18 cellular contexts compared by ENCODE assay signal in the genomic region with DNA sequence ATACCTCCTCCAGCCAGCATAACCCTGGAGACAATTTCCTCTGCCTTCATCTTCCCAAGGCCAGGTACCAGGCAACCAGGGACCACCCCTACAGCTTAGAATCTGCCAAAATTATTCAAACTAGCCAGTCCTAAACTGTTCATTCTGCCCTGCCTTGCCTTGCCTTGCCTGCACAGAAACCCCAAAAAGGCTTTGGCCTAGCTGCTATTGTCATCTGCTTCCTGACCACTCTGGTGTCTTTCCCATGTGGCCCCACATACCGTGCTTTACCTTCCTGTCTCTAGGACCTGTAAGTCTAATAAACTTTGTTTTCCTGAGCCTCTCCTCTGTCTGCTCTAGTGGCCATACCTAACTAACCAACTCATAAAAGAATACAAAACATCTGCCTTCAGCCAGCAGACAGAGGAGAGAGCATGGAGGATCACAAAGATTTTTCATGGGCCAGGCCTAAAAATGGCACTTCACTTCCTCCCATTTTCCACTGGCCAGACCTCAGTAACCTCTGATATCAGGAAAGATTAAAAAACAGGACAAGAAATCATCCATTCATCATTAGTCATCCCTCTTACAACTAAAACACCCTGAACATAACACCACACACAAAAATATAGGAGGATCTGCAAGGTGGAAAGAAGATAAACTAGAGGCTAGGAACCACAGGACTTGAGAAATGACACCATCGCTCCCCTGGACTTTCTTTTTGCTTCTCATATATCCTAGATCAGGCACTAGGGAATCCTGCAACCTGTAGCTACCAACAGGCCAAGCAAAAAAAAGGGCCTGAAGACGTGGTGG. TPM values are rescaled to one million over a fixed set of nuclear protein-coding genes. Genes with fewer than 3 reads are reported as not detected.
DNase-seq lines count a peak whose midpoint lies in the region; ATAC-seq, FAIRE-seq and TF ChIP-seq lines count a peak whose summit lies in the region.
"Had no signal": no experiment of that assay in that cellular context is flagged by ENCODE, and none has a peak within 500 bp of the region (broad histone marks: within the 10 kb centered on the region; RNA-seq: fewer than 3 reads in every experiment).

No MANE protein-coding gene starts in this region.

- H2BK120ac ChIP-seq in H9 (ENCODE audit: low read depth, low read length, poor library complexity, severe bottlenecking) (no peak overlapping the region), neuronal stem cell (ENCODE audit: low read depth, low read length) (no peak overlapping the region)

- TF ChIP-seq CTCF in H9 (conservative IDR thresholded peaks at IDR 0.05) (no peak), endothelial cell of umbilical vein (IDR thresholded peaks at IDR 0.05; ENCODE audit: extremely low read depth in 1 of 2, insufficient read depth in 1 of 2, low read depth in 1 of 2, low read length in 2 of 2) (no peak)

- H4K91ac ChIP-seq in H9 (ENCODE audit: insufficient read length, low read depth, low read length) = no peak overlapping the region
- H4K91ac ChIP-seq in neuronal stem cell (ENCODE audit: low read depth, low read length, poor library complexity) = no peak overlapping the region

- H2BK15ac ChIP-seq in H9 (ENCODE audit: low read depth, low read length) = no peak overlapping the region
- H2BK15ac ChIP-seq in neuronal stem cell (ENCODE audit: low read length) = no peak overlapping the region

- POLR2A ChIA-PET in endothelial cell of umbilical vein (lab: Charles Lee) = no interaction called here

- H3K27me3 Mint-ChIP-seq in H9 (ENCODE audit: low read depth) = no peaks in the 10 kb centered on the region
- H3K27me3 Mint-ChIP-seq in stimulated activated memory B cell treated with anti-CD40 and anti-IgM and Interleukin-4, amounts not matched to agents 10 μg/mL and 1 μg/mL and 100 μg/mL, for 72 hours = no peaks in the 10 kb centered on the region

- H3K9me1 ChIP-seq in endothelial cell of umbilical vein (replicated peaks; ENCODE audit: control insufficient read depth, extremely low read depth, insufficient read depth, low read length) = no peaks in the 10 kb centered on the region

- H3K4me1 Mint-ChIP-seq in H9 = peaks cover 6 to 10% of the 10 kb centered on the region in 2 experiments
- peaks cover 29% of the 10 kb centered on the region for H3K4me1 Mint-ChIP-seq in stimulated activated memory B cell treated with anti-CD40 and anti-IgM and Interleukin-4, amounts not matched to agents 10 μg/mL and 1 μg/mL and 100 μg/mL, for 72 hours

- no peak for FAIRE-seq in endothelial cell of umbilical vein (lab: Jason Lieb, UNC)

- no peak overlapping the region for H2AK5ac ChIP-seq in H9 (ENCODE audit: insufficient read length, low read length)
- H2AK5ac ChIP-seq in neuronal stem cell (ENCODE audit: low read depth, low read length) = no peak overlapping the region

- H3K36me3 ChIP-seq in endothelial cell of umbilical vein (ENCODE audit: control insufficient read depth in 2 of 2, extremely low read depth in 1 of 2, insufficient read depth in 2 of 2, low read length in 2 of 2) = no peaks in the 10 kb centered on the region
- no peaks in the 10 kb centered on the region for H3K36me3 ChIP-seq in neuronal stem cell (replicated peaks in 1 of 2; ENCODE audit: control insufficient read depth in 2 of 2, insufficient read depth in 2 of 2, low read length in 2 of 2)
- H3K36me3 ChIP-seq: BLaER1 treated with 17β-estradiol and CSF1 and Interleukin-3, amounts not matched to agents 10 nM and 100 nM had no signal

- H3K9ac ChIP-seq in H9 (ENCODE audit: extremely low read depth, insufficient read length, low read length) (no peak overlapping the region), endothelial cell of umbilical vein (replicated peaks; ENCODE audit: extremely low read depth, insufficient read depth, low read length) (no peak overlapping the region), neuronal stem cell (ENCODE audit: low read depth, low read length, poor library complexity) (no peak overlapping the region)
- H3K9ac ChIP-seq: BLaER1 treated with 17β-estradiol and CSF1 and Interleukin-3, amounts not matched to agents 10 nM and 100 nM had no signal

- H3K14ac ChIP-seq in H9 (ENCODE audit: insufficient read depth, low read length) (no peak overlapping the region), neuronal stem cell (ENCODE audit: low read length) (no peak overlapping the region)

- H3K9me3 Mint-ChIP-seq in H9 = peaks cover 2 to 5% of the 10 kb centered on the region in 2 experiments; a peak in 4 of 5 replicates
- H3K9me3 Mint-ChIP-seq in stimulated activated memory B cell treated with anti-CD40 and anti-IgM and Interleukin-4, amounts not matched to agents 10 μg/mL and 1 μg/mL and 100 μg/mL, for 72 hours = peaks cover 2% of the 10 kb centered on the region
- peaks cover 4 to 7% of the 10 kb centered on the region in 2 donors for H3K9me3 Mint-ChIP-seq in activated naive CD4-positive, alpha-beta T cell treated with anti-CD3 and anti-CD28 coated beads, Interleukin-2, amount 50 U/mL, for 72 hours

- peak overlapping the region in 2 of 3 experiments; percentile 35 to 91; a peak in 4 of 7 replicates for H3K27ac Mint-ChIP-seq in H9
- peak overlapping the region; percentile 43 for H3K27ac Mint-ChIP-seq in stimulated activated memory B cell treated with anti-CD40 and anti-IgM and Interleukin-4, amounts not matched to agents 10 μg/mL and 1 μg/mL and 100 μg/mL, for 72 hours
- H3K27ac Mint-ChIP-seq in activated naive CD4-positive, alpha-beta T cell treated with anti-CD3 and anti-CD28 coated beads, Interleukin-2, amount 50 U/mL, for 72 hours = no peak overlapping the region
- H3K27ac Mint-ChIP-seq: CD8-positive, alpha-beta T cell had no signal

- TF ChIP-seq POLR2A in endothelial cell of umbilical vein (IDR thresholded peaks at IDR 0.05; ENCODE audit: low read depth, low read length) = no peak

- H3K9me3 ChIP-seq in H9 (ENCODE audit: control insufficient read depth, low read depth, low read length) (no peaks in the 10 kb centered on the region), endothelial cell of umbilical vein (replicated peaks; ENCODE audit: control insufficient read depth, insufficient read depth, low read length) (no peaks in the 10 kb centered on the region), neuronal stem cell (replicated peaks in 1 of 2; ENCODE audit: control insufficient read depth in 2 of 2, insufficient read depth in 1 of 2, low read depth in 1 of 2, low read length in 2 of 2) (no peaks in the 10 kb centered on the region)

- no peak overlapping the region for H3K4ac ChIP-seq in H9 (ENCODE audit: low read depth, low read length)
- no peak overlapping the region for H3K4ac ChIP-seq in neuronal stem cell (ENCODE audit: low read length)

- H4K5ac ChIP-seq in H9 (ENCODE audit: insufficient read length, low read depth, low read length) = no peak overlapping the region

- H4K8ac ChIP-seq in H9 (replicated peaks; ENCODE audit: insufficient read length, low read depth, low read length) (no peak overlapping the region), neuronal stem cell (ENCODE audit: low read depth, low read length) (no peak overlapping the region)

- no peaks in the 10 kb centered on the region for H3K23me2 ChIP-seq in H9 (ENCODE audit: insufficient read length, low read depth, low read length, poor library complexity, severe bottlenecking)

- no peak overlapping the region for H3T11ph ChIP-seq in H9 (ENCODE audit: low read length)

- CTCF ChIA-PET in endothelial cell of umbilical vein (lab: Charles Lee) = interaction anchor here (1.5 kb wide), 1 partner anchor 26 kb away, joined by 3 read pairs; no protein-coding TSS in a partner anchor

- WGBS in H9 (ENCODE audit: extremely low coverage, insufficient read length, low lambda C conversion rate) = no CpG with 5 or more reads among the region's 3 CpGs
- no CpG with 5 or more reads among the region's 3 CpGs for WGBS in neuronal stem cell (ENCODE audit: extremely low coverage in 2 of 2, insufficient read length in 2 of 2, insufficient replicate concordance in 1 of 2), 2 donors

- H3K79me2 ChIP-seq in H9 (ENCODE audit: insufficient read depth, low read length) = no peaks in the 10 kb centered on the region
- H3K79me2 ChIP-seq in endothelial cell of umbilical vein (ENCODE audit: control insufficient read depth, insufficient read depth, low read length) = no peaks in the 10 kb centered on the region

- no peak for DNase-seq in H9
- DNase-seq in amniotic epithelial cell (ENCODE audit: low read depth) = peak; percentile 3
- DNase-seq in endothelial cell of umbilical vein (ENCODE audit: low read depth, low spot score) = no peak
- no peak for DNase-seq in neuronal stem cell (ENCODE audit: low spot score)
- DNase-seq in left ventricle myocardium superior = no peak
- DNase-seq in activated naive CD4-positive, alpha-beta T cell treated with anti-CD3 and anti-CD28 coated beads, Interleukin-2, amount 50 U/mL, for 72 hours (ENCODE audit: low spot score in 2 of 2) = no peak
- DNase-seq: CD8-positive, alpha-beta T cell; DMS53; HCEC 1CT; NCI-H1105 treated with DMSO at 0.1 percent for 48 hours; NCI-H1694 treated with DMSO at 0.1 percent for 48 hours; NCI-H510A; NCI-H748 treated with DMSO at 0.1 percent for 48 hours; NK-92 treated with Interleukin-12 subunit alpha and Interleukin-12 subunit beta, amount 100 ng/mL, for 24 hours; SHP77 had no signal

- H2BK20ac ChIP-seq in H9 (ENCODE audit: low read depth, low read length, poor library complexity, severe bottlenecking) = no peak overlapping the region

- no peaks in the 10 kb centered on the region for H3K4me1 ChIP-seq in H9 (ENCODE audit: insufficient read depth, low read length)
- peaks cover 4% of the 10 kb centered on the region for H3K4me1 ChIP-seq in endothelial cell of umbilical vein (ENCODE audit: control insufficient read depth, extremely low read depth, insufficient read depth, low read length)
- H3K4me1 ChIP-seq in neuronal stem cell (ENCODE audit: control insufficient read depth in 2 of 2, insufficient read depth in 1 of 2, low read depth in 1 of 2, low read length in 2 of 2) = no peaks in the 10 kb centered on the region
- H3K4me1 ChIP-seq: BLaER1 treated with 17β-estradiol and CSF1 and Interleukin-3, amounts not matched to agents 10 nM and 100 nM had no signal

- H3K4me3 ChIP-seq in endothelial cell of umbilical vein (replicated peaks in 1 of 3; ENCODE audit: insufficient read depth in 1 of 3, low read depth in 1 of 3, low read length in 3 of 3) (no peak overlapping the region), neuronal stem cell (ENCODE audit: low read length in 2 of 2) (no peak overlapping the region)
- H3K4me3 ChIP-seq: BLaER1 treated with 17β-estradiol and CSF1 and Interleukin-3, amounts not matched to agents 10 nM and 100 nM; SK-N-MC had no signal

- intact Hi-C loops in endothelial cell of umbilical vein (cut with micrococcal nuclease) (no loop called here), left ventricle myocardium superior (cut with micrococcal nuclease) (no loop called here)

- H3K18ac ChIP-seq in H9 (ENCODE audit: insufficient read length, low read depth, low read length) = no peak overlapping the region
- no peak overlapping the region for H3K18ac ChIP-seq in neuronal stem cell (ENCODE audit: low read length)

- H3K23ac ChIP-seq in H9 (ENCODE audit: insufficient read length, low read depth, low read length) = no peak overlapping the region
- H3K23ac ChIP-seq in neuronal stem cell (ENCODE audit: low read depth, low read length, poor library complexity) = no peak overlapping the region

- H3K27ac ChIP-seq in H9 (ENCODE audit: insufficient read length, low read depth, low read length) (no peak overlapping the region), endothelial cell of umbilical vein (ENCODE audit: insufficient read depth, low read depth, low read length) (no peak overlapping the region), neuronal stem cell (replicated peaks; ENCODE audit: low read length) (no peak overlapping the region)
- H3K27ac ChIP-seq: BLaER1 treated with 17β-estradiol and CSF1 and Interleukin-3, amounts not matched to agents 10 nM and 100 nM; SK-N-MC had no signal

- H4K20me1 ChIP-seq in H9 (ENCODE audit: control insufficient read depth, insufficient read depth, insufficient read length) (no peaks in the 10 kb centered on the region), endothelial cell of umbilical vein (replicated peaks; ENCODE audit: control insufficient read depth, extremely low read depth, insufficient read depth, low read length) (no peaks in the 10 kb centered on the region)
- H4K20me1 ChIP-seq: BLaER1 treated with 17β-estradiol and CSF1 and Interleukin-3, amounts not matched to agents 10 nM and 100 nM had no signal

- H3K79me1 ChIP-seq in H9 (ENCODE audit: insufficient read depth, low read depth, low read length, poor library complexity, severe bottlenecking) (no peaks in the 10 kb centered on the region), neuronal stem cell (ENCODE audit: low read depth, low read length) (no peaks in the 10 kb centered on the region)

- H3K56ac ChIP-seq in H9 (ENCODE audit: insufficient read length, low read depth, low read length) = no peak overlapping the region

- no peak overlapping the region for H2BK5ac ChIP-seq in H9 (ENCODE audit: insufficient read length, low read length)
- H2BK5ac ChIP-seq in neuronal stem cell (ENCODE audit: low read length) = no peak overlapping the region

- no peak overlapping the region for H3K4me3 Mint-ChIP-seq in H9
- no peak overlapping the region for H3K4me3 Mint-ChIP-seq in stimulated activated memory B cell treated with anti-CD40 and anti-IgM and Interleukin-4, amounts not matched to agents 10 μg/mL and 1 μg/mL and 100 μg/mL, for 72 hours
- H3K4me3 Mint-ChIP-seq: CD8-positive, alpha-beta T cell had no signal

- peaks cover 0 to 8% (median 0%) of the 10 kb centered on the region in 3 experiments; a peak in 4 of 7 replicates for H3K36me3 Mint-ChIP-seq in H9 (ENCODE audit: insufficient read depth in 1 of 3, low read depth in 3 of 3)
- peaks cover 39% of the 10 kb centered on the region for H3K36me3 Mint-ChIP-seq in stimulated activated memory B cell treated with anti-CD40 and anti-IgM and Interleukin-4, amounts not matched to agents 10 μg/mL and 1 μg/mL and 100 μg/mL, for 72 hours
- H3K36me3 Mint-ChIP-seq in activated naive CD4-positive, alpha-beta T cell treated with anti-CD3 and anti-CD28 coated beads, Interleukin-2, amount 50 U/mL, for 72 hours = peaks cover 17 to 22% of the 10 kb centered on the region in 2 donors

- dilution Hi-C loops in endothelial cell of umbilical vein (cut with MboI; ENCODE audit: extremely low pct_ligation_motif_present, low sequenced_read_pairs) = no loop called here

- H3K4me2 ChIP-seq in H9 (ENCODE audit: insufficient read depth, insufficient read length, low read length) = no peak overlapping the region
- H3K4me2 ChIP-seq in endothelial cell of umbilical vein (ENCODE audit: insufficient read depth, low read length) = no peak overlapping the region
- no peak overlapping the region for H3K4me2 ChIP-seq in neuronal stem cell (ENCODE audit: insufficient read depth, low read length, poor library complexity, severe bottlenecking)
- H3K4me2 ChIP-seq: BLaER1 treated with 17β-estradiol and CSF1 and Interleukin-3, amounts not matched to agents 10 nM and 100 nM had no signal

- H2BK12ac ChIP-seq in H9 (ENCODE audit: insufficient read length, low read depth, low read length) (no peak overlapping the region), neuronal stem cell (ENCODE audit: low read length) (no peak overlapping the region)

- no TSS peak for BruUV-seq in endothelial cell of umbilical vein (replicated peaks; lab: Mats Ljungman, UMichigan)

- ATAC-seq in stimulated activated memory B cell treated with anti-CD40 and anti-IgM and Interleukin-4, amounts not matched to agents 10 μg/mL and 1 μg/mL and 100 μg/mL, for 72 hours = no peak
- ATAC-seq in left ventricle myocardium superior = no peak
- ATAC-seq in activated naive CD4-positive, alpha-beta T cell treated with anti-CD3 and anti-CD28 coated beads, Interleukin-2, amount 50 U/mL, for 72 hours = no peak
- ATAC-seq: CD8-positive, alpha-beta T cell had no signal

- H3K27me3 ChIP-seq in H9 (ENCODE audit: insufficient read depth, low read length) (no peaks in the 10 kb centered on the region), endothelial cell of umbilical vein (ENCODE audit: control insufficient read depth in 2 of 2, insufficient read depth in 2 of 2, low read length in 2 of 2) (no peaks in the 10 kb centered on the region), neuronal stem cell (ENCODE audit: control insufficient read depth in 3 of 3, insufficient read depth in 3 of 3, low read depth in 1 of 3, low read length in 3 of 3) (no peaks in the 10 kb centered on the region)
- H3K27me3 ChIP-seq: BLaER1 treated with 17β-estradiol and CSF1 and Interleukin-3, amounts not matched to agents 10 nM and 100 nM had no signal

- H2AFZ ChIP-seq in H9 (ENCODE audit: low read length) (no peak overlapping the region), endothelial cell of umbilical vein (ENCODE audit: low read depth, low read length) (no peak overlapping the region), neuronal stem cell (ENCODE audit: low read length) (no peak overlapping the region)

RNA-seq across cellular contexts. Expression of gene IMMP2L, which starts 51.5 kb away (rescaled TPM):
- total RNA-seq in H9 (2021) (10.5 and 14.7 TPM in 2 replicates), endothelial cell of umbilical vein (7.9 and 9.9 TPM in 2 replicates), left ventricle myocardium superior (17.1 TPM)
- 2.6 and 11.8 TPM in 2 replicates for polyA plus RNA-seq in endothelial cell of umbilical vein
- 2.9 and 4.3 TPM in 2 replicates for polyA plus RNA-seq in endothelial cell of umbilical vein (2011; cell fraction: cytosol; rRNA removed)
- 6.0 and 6.7 TPM in 2 replicates for polyA plus RNA-seq in endothelial cell of umbilical vein (2011; cell fraction: nucleus; rRNA removed)
- 5.2 and 6.0 TPM in 2 replicates for polyA plus RNA-seq in endothelial cell of umbilical vein (2012)
- polyA minus RNA-seq in endothelial cell of umbilical vein = 10.2 and 14.3 TPM in 2 replicates
- polyA minus RNA-seq in endothelial cell of umbilical vein (2011; cell fraction: cytosol; rRNA and poly(A)+ RNA removed) = 22.7 TPM
- 23.5 and 25.7 TPM in 2 replicates for polyA minus RNA-seq in endothelial cell of umbilical vein (2011; cell fraction: nucleus; rRNA and poly(A)+ RNA removed)
- polyA plus RNA-seq in neuronal stem cell (2013, experiment 1 of 2) = 13.0 TPM
- polyA plus RNA-seq in neuronal stem cell (2013, experiment 2 of 2) = 12.4 TPM
- total RNA-seq in activated naive CD4-positive, alpha-beta T cell treated with anti-CD3 and anti-CD28 coated beads, Interleukin-2, amount 50 U/mL, for 72 hours = 10 to 100 TPM; 11.8 to 18.2 TPM

Comparison
In these comparisons a context has a peak if more than half of its experiments do, and no peak if none do; other contexts are left out.
1. H3K27ac Mint-ChIP-seq: peak in H9 (2 of 3) and stimulated activated memory B cell treated with anti-CD40 and anti-IgM and Interleukin-4, amounts not matched to agents 10 μg/mL and 1 μg/mL and 100 μg/mL, for 72 hours (single experiment); none in activated naive CD4-positive, alpha-beta T cell treated with anti-CD3 and anti-CD28 coated beads, Interleukin-2, amount 50 U/mL, for 72 hours (0 of 2).